In the genomic region with DNA sequence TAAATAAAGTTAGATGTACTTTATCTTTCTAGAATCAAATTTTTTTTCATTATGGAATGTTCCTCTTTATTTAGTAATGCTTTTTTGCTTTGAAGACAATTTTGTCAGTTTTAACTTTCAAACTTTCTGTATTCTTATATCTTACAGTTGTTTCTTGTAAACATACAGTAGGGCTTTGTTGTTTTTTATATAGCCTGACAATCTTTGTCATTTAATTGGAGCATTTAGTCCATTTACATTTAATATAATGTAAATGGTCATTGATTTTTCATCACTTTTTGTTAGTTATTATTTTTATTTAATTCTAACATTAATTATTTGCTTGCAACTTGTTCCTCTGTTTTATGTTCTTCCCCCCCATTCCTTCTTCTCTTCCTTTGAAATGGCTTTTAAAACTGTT, we compare ENCODE assay signal across 11 cellular contexts. TPM values are rescaled to one million over a fixed set of nuclear protein-coding genes. Genes with fewer than 3 reads are reported as not detected.
"Had no signal": no experiment of that assay in that cellular context is flagged by ENCODE, and none has a peak within 500 bp of the region (broad histone marks: within the 10 kb centered on the region; RNA-seq: fewer than 3 reads in every experiment).

No MANE protein-coding gene starts in this region.

- H3K9ac ChIP-seq: KMS-11 had no signal

- H3K36me3 ChIP-seq: HAP-1 had no signal

- ATAC-seq: GM23338, HCT116, HepG2 had no signal

- H3K27ac ChIP-seq: HL-60, KMS-11 had no signal

- H3K9me3 ChIP-seq: HAP-1 had no signal

- H3K4me3 ChIP-seq: GM23338, HAP-1 had no signal

- FAIRE-seq: H1, H54, HepG2 had no signal

- DNase-seq: Karpas-422 had no signal

RNA-seq across cellular contexts. Expression of a gene that starts 55.4 kb away (rescaled TPM):
- total RNA-seq: GM23338, H1, HT1080 had no signal
- polyA plus RNA-seq: GM23338, H1, HepG2, IgD-negative memory B cell had no signal
